In genomic region chr14:94026886-94027469, GRCh38 we compare ENCODE assay signal across 8 cellular contexts. TPM values are rescaled to one million over a fixed set of nuclear protein-coding genes. Genes with fewer than 3 reads are reported as not detected.
DNase-seq lines count a peak whose midpoint lies in the region; ATAC-seq and TF ChIP-seq lines count a peak whose summit lies in the region.

No MANE protein-coding gene starts in this region.

- TF ChIP-seq CTCF in A673 (conservative IDR thresholded peaks at IDR 0.05; ENCODE audit: low read depth, low read length), result no peak
- no peak for TF ChIP-seq CTCF in IMR-90 (conservative IDR thresholded peaks at IDR 0.05; ENCODE audit: low read depth, low read length)
- no peak for TF ChIP-seq CTCF in colonic mucosa (IDR thresholded peaks at IDR 0.05)

- ATAC-seq in IMR-90 (ENCODE audit: low read depth) (no peak), GM18870 (IDR thresholded peaks at IDR 0.05; ENCODE audit: unreplicated experiment) (no peak)
- ATAC-seq in naive thymus-derived CD4-positive, alpha-beta T cell, result no peak

- H3K4ac ChIP-seq in IMR-90 (ENCODE audit: low read depth, low read length), result no peak overlapping the region; the same call in 1 of the 2 replicates

- TF ChIP-seq RAD21 in IMR-90 (IDR thresholded peaks at IDR 0.05; ENCODE audit: low read length), result no peak

- no peak overlapping the region for H2BK20ac ChIP-seq in IMR-90 (ENCODE audit: low read depth, low read length)

- CTCF ChIA-PET in A673 (lab: Charles Lee), result no interaction called here
- CTCF ChIA-PET in IMR-90 (lab: Yijun Ruan, JAX), result no interaction called here
- CTCF ChIA-PET in naive thymus-derived CD4-positive, alpha-beta T cell (lab: Charles Lee), result interaction anchor here (0.6 to 1.3 kb wide), 3 partner anchors 56 to 154 kb away, joined by 3 to 4 read pairs (median 3); no protein-coding TSS in a partner anchor

- H3K9ac ChIP-seq in IMR-90 (ENCODE audit: low read depth, low read length), result 0 out of 2 replicates have a peak overlapping the region, but pooled peaks have one; percentile 19
- H3K9ac ChIP-seq in colonic mucosa (ENCODE audit: low read depth in 2 of 2, low read length in 2 of 2), result peak overlapping the region in 1 of 2 donors; percentile 52

- peak overlapping the region; percentile 69 for H2AK9ac ChIP-seq in IMR-90 (replicated peaks; ENCODE audit: low read depth, low read length, poor library complexity)

- H3K56ac ChIP-seq in IMR-90 (ENCODE audit: extremely low read depth, insufficient read depth, low read length), result no peak overlapping the region

- H3K4me1 ChIP-seq in A673 (ENCODE audit: insufficient read depth, low read length, poor library complexity, severe bottlenecking), result no peaks in the 10 kb centered on the region
- no peaks in the 10 kb centered on the region; the same call in 1 of the 2 replicates for H3K4me1 ChIP-seq in IMR-90 (ENCODE audit: control insufficient read depth, insufficient read depth, low read length)
- no peaks in the 10 kb centered on the region for H3K4me1 ChIP-seq in colonic mucosa
- peaks cover 5 to 12% of the 10 kb centered on the region in 2 donors for H3K4me1 ChIP-seq in naive thymus-derived CD4-positive, alpha-beta T cell (ENCODE audit: control insufficient read depth in 2 of 2, insufficient read depth in 2 of 2, low read length in 2 of 2)

- no peak overlapping the region for H3K23ac ChIP-seq in IMR-90 (ENCODE audit: low read depth, low read length)

- H2AFZ ChIP-seq in IMR-90 (replicated peaks; ENCODE audit: low read length, poor library complexity), result peak overlapping the region; percentile 90

- no peak overlapping the region for H3K18ac ChIP-seq in IMR-90 (ENCODE audit: low read depth, low read length)

- DNase-seq in A673 (ENCODE audit: low spot score), result no peak
- no peak for DNase-seq in IMR-90
- DNase-seq in colonic mucosa, result no peak
- no peak for DNase-seq in naive thymus-derived CD4-positive, alpha-beta T cell
- DNase-seq in effector CD4-positive, alpha-beta T cell, result no peak
- DNase-seq in NCI-H187 treated with DMSO at 0.1 percent for 48 hours (lab: John Stamatoyannopoulos, UW), result no peak
- no peak for DNase-seq in activated CD4-positive, CD25-positive, alpha-beta regulatory T cell (lab: John Stamatoyannopoulos, UW)

- H3K9me1 ChIP-seq in IMR-90 (ENCODE audit: insufficient read depth, low read length), result 0 out of 2 replicates have a peak, but pooled peaks cover 5% of the 10 kb centered on the region

- no peaks in the 10 kb centered on the region for H3K9me3 ChIP-seq in A673 (ENCODE audit: low read depth, low read length, poor library complexity, severe bottlenecking)
- no peaks in the 10 kb centered on the region for H3K9me3 ChIP-seq in IMR-90 (ENCODE audit: control insufficient read depth, insufficient read depth, low read length)
- H3K9me3 ChIP-seq in colonic mucosa, result no peaks in the 10 kb centered on the region
- no peaks in the 10 kb centered on the region for H3K9me3 ChIP-seq in naive thymus-derived CD4-positive, alpha-beta T cell (ENCODE audit: control insufficient read depth in 2 of 3, low read length in 3 of 3)

- dilution Hi-C loops in IMR-90 (cut with HindIII; ENCODE audit: low sequenced_read_pairs, unreplicated experiment), result no loop called here

- H3K27ac ChIP-seq in A673 (ENCODE audit: low read depth, low read length, poor library complexity, severe bottlenecking) (no peak overlapping the region), IMR-90 (ENCODE audit: insufficient read depth, low read length) (no peak overlapping the region), colonic mucosa (no peak overlapping the region)
- no peak overlapping the region for H3K27ac ChIP-seq in naive thymus-derived CD4-positive, alpha-beta T cell (ENCODE audit: low read depth, low read length)

- H3K27ac Mint-ChIP-seq in naive thymus-derived CD4-positive, alpha-beta T cell, result peak overlapping the region in 1 of 9 donors; percentile 36

- H3K9me3 Mint-ChIP-seq in naive thymus-derived CD4-positive, alpha-beta T cell, result no peaks in the 10 kb centered on the region

- WGBS in IMR-90 (ENCODE audit: extremely low coverage in 2 of 2, insufficient read length in 1 of 2), 2 experiments, result 45% methylated on average over 5 of the region's 17 CpGs; no CpG with 5 or more reads in 1 of the 2 experiments

- 0 out of 4 replicates have a peak, but pooled peaks cover 0 to 4% of the 10 kb centered on the region in 2 experiments for H3K79me1 ChIP-seq in IMR-90 (ENCODE audit: low read depth in 1 of 2, low read length in 2 of 2)

- H2BK15ac ChIP-seq in IMR-90 (ENCODE audit: low read depth, low read length), result no peak overlapping the region

- H4K91ac ChIP-seq in IMR-90 (ENCODE audit: insufficient read depth, low read depth, low read length), result no peak overlapping the region

- no peaks in the 10 kb centered on the region for H3K36me3 ChIP-seq in A673 (ENCODE audit: insufficient read depth, low read length, poor library complexity, severe bottlenecking)
- H3K36me3 ChIP-seq in IMR-90 (ENCODE audit: control insufficient read depth, insufficient read depth, low read length), result no peaks in the 10 kb centered on the region
- no peaks in the 10 kb centered on the region for H3K36me3 ChIP-seq in colonic mucosa
- H3K36me3 ChIP-seq in naive thymus-derived CD4-positive, alpha-beta T cell (ENCODE audit: control insufficient read depth in 2 of 3, insufficient read depth in 3 of 3, low read length in 3 of 3), result no peaks in the 10 kb centered on the region

- H3K4me2 ChIP-seq in IMR-90 (ENCODE audit: low read depth, low read length), result peak overlapping the region; percentile 64

- no peak overlapping the region for H2BK120ac ChIP-seq in IMR-90 (ENCODE audit: low read depth, low read length)

- peaks cover 0 to 2% (median 0%) of the 10 kb centered on the region in 5 donors for H3K36me3 Mint-ChIP-seq in naive thymus-derived CD4-positive, alpha-beta T cell

- BruUV-seq in A673 (replicated peaks; lab: Mats Ljungman, UMichigan) (no TSS peak), IMR-90 (replicated peaks; lab: Mats Ljungman, UMichigan) (no TSS peak)

- TF ChIP-seq POLR2A in IMR-90 (IDR thresholded peaks at IDR 0.05; ENCODE audit: low read depth, low read length), result no peak

- intact Hi-C loops in A673 (cut with micrococcal nuclease; ENCODE audit: unreplicated experiment) (no loop called here), IMR-90 (cut with micrococcal nuclease) (no loop called here), colonic mucosa (cut with DNase I) (no loop called here)
- intact Hi-C loops in naive thymus-derived CD4-positive, alpha-beta T cell (cut with micrococcal nuclease), result loop anchor here (1.0 to 2.0 kb wide), 7 partner anchors 14 to 147 kb away; partner anchors contain the start of genes DDX24 (in 2 of the 2), IFI27L1 (in 2 of the 2), ASB2 (in 1 of the 2) and PPP4R4 (in 1 of the 2)

- H3K4me3 ChIP-seq in A673 (ENCODE audit: low read depth, low read length, poor library complexity, severe bottlenecking) (peak overlapping the region; percentile 67), IMR-90 (ENCODE audit: insufficient read depth, low read depth, low read length) (peak overlapping the region; percentile 60), colonic mucosa (peak overlapping the region; percentile 79)
- peak overlapping the region; percentile 51 for H3K4me3 ChIP-seq in naive thymus-derived CD4-positive, alpha-beta T cell (ENCODE audit: low read length)

- H3K27me3 ChIP-seq in A673 (replicated peaks; ENCODE audit: insufficient read depth, low read depth, low read length, poor library complexity) (no peaks in the 10 kb centered on the region), IMR-90 (ENCODE audit: control insufficient read depth, insufficient read depth, low read length) (no peaks in the 10 kb centered on the region; the same call in 1 of the 2 replicates), colonic mucosa (no peaks in the 10 kb centered on the region)
- H3K27me3 ChIP-seq in naive thymus-derived CD4-positive, alpha-beta T cell (ENCODE audit: control insufficient read depth in 2 of 2, insufficient read depth in 2 of 2, low read length in 2 of 2), result no peaks in the 10 kb centered on the region

- H2BK5ac ChIP-seq in IMR-90 (ENCODE audit: low read depth, low read length, poor library complexity, severe bottlenecking), result no peak overlapping the region

- no peaks in the 10 kb centered on the region for H4K20me1 ChIP-seq in IMR-90 (ENCODE audit: insufficient read depth, low read length)

- peaks cover 0 to 2% (median 0%) of the 10 kb centered on the region in 5 donors for H3K27me3 Mint-ChIP-seq in naive thymus-derived CD4-positive, alpha-beta T cell

- peak overlapping the region; percentile 45 to 75 (median 68) for H3K4me3 Mint-ChIP-seq in naive thymus-derived CD4-positive, alpha-beta T cell

- H3K14ac ChIP-seq in IMR-90 (replicated peaks; ENCODE audit: low read depth, low read length), result no peak overlapping the region

- no peak overlapping the region for H4K5ac ChIP-seq in IMR-90 (ENCODE audit: low read depth, low read length)

- 0 out of 2 replicates have a peak overlapping the region, but pooled peaks have one; percentile 11 for H2AK5ac ChIP-seq in IMR-90 (ENCODE audit: low read depth, low read length)

- POLR2A ChIA-PET in A673 (lab: Charles Lee; ENCODE audit: low non-redundant PET) (no interaction called here), IMR-90 (lab: Charles Lee; ENCODE audit: unreplicated experiment) (no interaction called here)
- POLR2A ChIA-PET in naive thymus-derived CD4-positive, alpha-beta T cell (lab: Charles Lee), result interaction anchor here (0.9 to 1.7 kb wide), 3 partner anchors 9 to 109 kb away, joined by 3 to 5 read pairs (median 4); partner anchors contain the start of genes DDX24 and IFI27L1

- in situ Hi-C loops in IMR-90 (cut with MboI; ENCODE audit: low sequenced_read_pairs), result no loop called here

- peak overlapping the region in 1 of 2 experiments; percentile 44; a peak in 1 of 4 replicates for H4K8ac ChIP-seq in IMR-90 (ENCODE audit: low read depth in 2 of 2, low read length in 2 of 2)

- H3K4me1 Mint-ChIP-seq in naive thymus-derived CD4-positive, alpha-beta T cell, result peaks cover 14 to 37% (median 18%) of the 10 kb centered on the region in 7 donors

RNA-seq across cellular contexts. Expression of gene OTUB2, which starts 0.8 kb away (rescaled TPM):
- total RNA-seq in A673 (2021), result 1.1 and 2.3 TPM in 2 replicates
- 2.2 and 2.5 TPM in 2 replicates for total RNA-seq in IMR-90 (2012; rRNA removed)
- polyA plus RNA-seq in IMR-90 (2012; rRNA removed), result 1.0 and 1.1 TPM in 2 replicates
- polyA plus RNA-seq in IMR-90 (2012; cell fraction: cytosol; rRNA removed), result 0.50 and 0.87 TPM in 2 replicates
- polyA plus RNA-seq in IMR-90 (2012; cell fraction: nucleus; rRNA removed; ENCODE audit: low replicate concordance), result 0.95 and 1.3 TPM in 2 replicates
- 1 to 10 TPM; 2.2 to 2.7 TPM for total RNA-seq in colonic mucosa
- total RNA-seq in naive thymus-derived CD4-positive, alpha-beta T cell, result 1 to 10 TPM in 1 of 5 experiments, under 1 TPM in 3, not detected in 1; 0.11 to 2.5 (median 0.63) TPM
- polyA plus RNA-seq in naive thymus-derived CD4-positive, alpha-beta T cell, result under 1 TPM; 0.35 to 0.56 TPM

RNA-seq across cellular contexts. Expression of gene CCDC197, which starts 29.9 kb away (rescaled TPM):
- total RNA-seq in A673 (2021) (not detected in 2 replicates), IMR-90 (2012; rRNA removed) (not detected in 2 replicates), colonic mucosa (not detected)
- polyA plus RNA-seq in IMR-90 (2012; rRNA removed), result not detected in 2 replicates
- not detected in 2 replicates for polyA plus RNA-seq in IMR-90 (2012; cell fraction: cytosol; rRNA removed)
- not detected in 2 replicates for polyA plus RNA-seq in IMR-90 (2012; cell fraction: nucleus; rRNA removed; ENCODE audit: low replicate concordance)
- not detected for total RNA-seq in naive thymus-derived CD4-positive, alpha-beta T cell
- polyA plus RNA-seq in naive thymus-derived CD4-positive, alpha-beta T cell, result not detected

RNA-seq across cellular contexts. Expression of gene ASB2, which starts 50.6 kb away (rescaled TPM):
- total RNA-seq in A673 (2021) (not detected in 2 replicates), IMR-90 (2012; rRNA removed) (0.54 and 0.83 TPM in 2 replicates), colonic mucosa (10 to 100 TPM in 1 of 2 donors, 1 to 10 TPM in 1; 1.3 to 13.4 TPM)
- 0.77 and 0.98 TPM in 2 replicates for polyA plus RNA-seq in IMR-90 (2012; rRNA removed)
- polyA plus RNA-seq in IMR-90 (2012; cell fraction: cytosol; rRNA removed), result 0.42 and 0.78 TPM in 2 replicates
- polyA plus RNA-seq in IMR-90 (2012; cell fraction: nucleus; rRNA removed; ENCODE audit: low replicate concordance), result 1.3 and 3.4 TPM in 2 replicates
- 10 to 100 TPM in 1 of 5 experiments, 1 to 10 TPM in 2, under 1 TPM in 2; 0.32 to 63.1 (median 1.4) TPM for total RNA-seq in naive thymus-derived CD4-positive, alpha-beta T cell
- not detected for polyA plus RNA-seq in naive thymus-derived CD4-positive, alpha-beta T cell

RNA-seq across cellular contexts. Expression of gene DDX24, which starts 54.0 kb away (rescaled TPM):
- 195 and 203 TPM in 2 replicates for total RNA-seq in A673 (2021)
- total RNA-seq in IMR-90 (2012; rRNA removed), result 152 and 155 TPM in 2 replicates
- 126 and 134 TPM in 2 replicates for polyA plus RNA-seq in IMR-90 (2012; rRNA removed)
- polyA plus RNA-seq in IMR-90 (2012; cell fraction: cytosol; rRNA removed), result 45.5 and 138 TPM in 2 replicates
- polyA plus RNA-seq in IMR-90 (2012; cell fraction: nucleus; rRNA removed; ENCODE audit: low replicate concordance), result 53.5 and 184 TPM in 2 replicates
- total RNA-seq in colonic mucosa, result 100 to 1,000 TPM; 110 to 142 TPM
- total RNA-seq in naive thymus-derived CD4-positive, alpha-beta T cell, result 100 to 1,000 TPM; 214 to 438 (median 333) TPM
- polyA plus RNA-seq in naive thymus-derived CD4-positive, alpha-beta T cell, result 100 to 1,000 TPM; 190 to 306 TPM

RNA-seq across cellular contexts. Expression of gene IFI27L1, which starts 54.1 kb away (rescaled TPM):
- total RNA-seq in A673 (2021) (14.7 and 17.5 TPM in 2 replicates), IMR-90 (2012; rRNA removed) (10.8 and 13.3 TPM in 2 replicates), colonic mucosa (10 to 100 TPM; 15.8 to 27.4 TPM)
- 22.5 and 24.3 TPM in 2 replicates for polyA plus RNA-seq in IMR-90 (2012; rRNA removed)
- 48.4 and 49.9 TPM in 2 replicates for polyA plus RNA-seq in IMR-90 (2012; cell fraction: cytosol; rRNA removed)
- polyA plus RNA-seq in IMR-90 (2012; cell fraction: nucleus; rRNA removed; ENCODE audit: low replicate concordance), result 24.0 and 35.5 TPM in 2 replicates
- 10 to 100 TPM in 2 of 5 experiments, 1 to 10 TPM in 3; 6.3 to 31.8 (median 8.2) TPM for total RNA-seq in naive thymus-derived CD4-positive, alpha-beta T cell
- polyA plus RNA-seq in naive thymus-derived CD4-positive, alpha-beta T cell, result 1 to 10 TPM; 7.6 to 8.5 TPM

Comparison
In these comparisons a context has a peak if more than half of its experiments do, and no peak if none do; other contexts are left out.
1. intact Hi-C loops: an anchor here in naive thymus-derived CD4-positive, alpha-beta T cell (1.0 to 2.0 kb wide); none called in A673, IMR-90 and colonic mucosa.